In genomic region chr7:105975770-105976428, GRCh38 we compare ENCODE assay signal across 14 cellular contexts. TPM values are rescaled to one million over a fixed set of nuclear protein-coding genes. Genes with fewer than 3 reads are reported as not detected.
DNase-seq lines count a peak whose midpoint lies in the region; ATAC-seq and TF ChIP-seq lines count a peak whose summit lies in the region.
"Had no signal": no experiment of that assay in that cellular context is flagged by ENCODE, and none has a peak within 500 bp of the region (broad histone marks: within the 10 kb centered on the region; RNA-seq: fewer than 3 reads in every experiment).

No MANE protein-coding gene starts in this region.

- no peak overlapping the region for H3K27ac Mint-ChIP-seq in CD14-positive monocyte
- H3K27ac Mint-ChIP-seq: memory B cell had no signal

- H3K27me3 Mint-ChIP-seq in CD14-positive monocyte (ENCODE audit: low read depth in 3 of 3) = peaks cover 3 to 11% (median 6%) of the 10 kb centered on the region in 3 donors

- ATAC-seq in HG03196 (IDR thresholded peaks at IDR 0.05; ENCODE audit: unreplicated experiment) (no peak), right cardiac atrium (no peak)

- H3K4me3 ChIP-seq in epithelial cell of esophagus (ENCODE audit: low read length) (no peak overlapping the region), retinal pigment epithelial cell (ENCODE audit: low read length) (no peak overlapping the region), right cardiac atrium (ENCODE audit: low read length) (no peak overlapping the region)

- no peaks in the 10 kb centered on the region for H3K4me1 ChIP-seq in right cardiac atrium (ENCODE audit: control insufficient read depth, insufficient read depth, low read length)

- TF ChIP-seq CTCF in epithelial cell of esophagus (IDR thresholded peaks at IDR 0.05; ENCODE audit: insufficient read depth, low read depth, low read length, missing control alignments) = no peak
- TF ChIP-seq CTCF in retinal pigment epithelial cell (conservative IDR thresholded peaks at IDR 0.05; ENCODE audit: low read depth, low read length) = no peak
- TF ChIP-seq CTCF in CD14-positive monocyte (IDR thresholded peaks at IDR 0.05) = no peak

- DNase-seq in NCI-H1417 (lab: John Stamatoyannopoulos, UW) (peak in 2 of 3 experiments; percentile 22 to 76), NCI-H1417 treated with DMSO at 0.1 percent for 48 hours (lab: John Stamatoyannopoulos, UW) (no peak), NCI-H748 treated with DMSO at 0.1 percent for 48 hours (lab: John Stamatoyannopoulos, UW) (peak; percentile 40), epithelial cell of esophagus (ENCODE audit: low read depth) (peak; percentile 68), retinal pigment epithelial cell (ENCODE audit: low read depth) (peak; percentile 5), right cardiac atrium (no peak), CD14-positive monocyte (ENCODE audit: low spot score) (no peak)
- DNase-seq: activated naive CD4-positive, alpha-beta T cell treated with anti-CD3 and anti-CD28 coated beads, Interleukin-2, amount 50 U/mL, for 16 hours; COR-L47; MV-4-11; NCI-H526; SIG-M5 had no signal

- H3K4me3 Mint-ChIP-seq in CD14-positive monocyte = no peak overlapping the region
- H3K4me3 Mint-ChIP-seq: memory B cell had no signal

- intact Hi-C loops in right cardiac atrium (cut with DNase I) = no loop called here
- intact Hi-C loops in CD14-positive monocyte (cut with micrococcal nuclease) = no loop called here

- 73% methylated on average over 8 of the region's 8 CpGs for WGBS in right cardiac atrium

- no peaks in the 10 kb centered on the region for H3K27me3 ChIP-seq in right cardiac atrium (ENCODE audit: control insufficient read depth, insufficient read depth)

- H3K27ac ChIP-seq in right cardiac atrium (ENCODE audit: low read length) = no peak overlapping the region

- no peaks in the 10 kb centered on the region for H3K9me3 ChIP-seq in right cardiac atrium (ENCODE audit: control insufficient read depth, low read length)

- H3K36me3 Mint-ChIP-seq in CD14-positive monocyte = no peaks in the 10 kb centered on the region
- H3K36me3 Mint-ChIP-seq: memory B cell had no signal

- no peaks in the 10 kb centered on the region for H3K4me1 Mint-ChIP-seq in CD14-positive monocyte

- H3K9me3 Mint-ChIP-seq in CD14-positive monocyte = no peaks in the 10 kb centered on the region
- H3K9me3 Mint-ChIP-seq: memory B cell had no signal

RNA-seq across cellular contexts. Expression of gene CDHR3, which starts 12.8 kb away (rescaled TPM):
- under 1 TPM; 0.45 to 0.85 (median 0.62) TPM for total RNA-seq in right cardiac atrium
- polyA plus RNA-seq in right cardiac atrium (0.86 TPM), CD14-positive monocyte (under 1 TPM in 1 of 2 donors, not detected in 1; 0.16 TPM)

Comparison
In these comparisons a context has a peak if more than half of its experiments do, and no peak if none do; other contexts are left out.
1. DNase-seq: peak in NCI-H1417 (2 of 3), NCI-H748 treated with DMSO at 0.1 percent for 48 hours (single experiment), epithelial cell of esophagus (single experiment) and retinal pigment epithelial cell (single experiment); none in NCI-H1417 treated with DMSO at 0.1 percent for 48 hours (single experiment), right cardiac atrium (0 of 3) and CD14-positive monocyte (single experiment).